Comparison of ENCODE assay signal across 11 cellular contexts in the genomic region with DNA sequence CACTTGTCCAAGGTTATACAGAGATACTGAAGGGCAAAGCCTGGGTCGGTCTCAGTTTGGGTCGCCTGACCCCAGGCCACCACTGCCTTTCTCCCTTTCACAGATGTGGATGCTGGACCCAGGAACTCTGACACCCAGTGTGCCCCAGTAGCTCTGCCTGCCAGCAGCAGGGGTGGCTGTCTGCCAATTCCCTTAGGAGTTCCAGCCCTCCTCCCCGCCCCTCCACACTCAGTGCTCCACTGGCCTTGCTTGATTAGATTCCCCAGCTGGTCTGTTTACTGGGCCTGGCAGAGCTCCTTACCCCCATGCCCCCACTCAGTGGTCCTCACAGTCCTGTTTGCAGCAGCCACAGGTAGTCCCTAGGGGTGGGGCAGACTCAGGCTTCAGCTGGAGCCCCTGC.
DNase-seq lines count a peak whose midpoint lies in the region; ATAC-seq, FAIRE-seq and TF ChIP-seq lines count a peak whose summit lies in the region.
"Had no signal": no experiment of that assay in that cellular context is flagged by ENCODE, and none has a peak within 500 bp of the region (broad histone marks: within the 10 kb centered on the region; RNA-seq: fewer than 3 reads in every experiment).

No MANE protein-coding gene starts in this region.

- 0 out of 4 replicates have a peak overlapping the region, but pooled peaks of 1 of the 2 experiments have one; percentile 6 for H3K9ac ChIP-seq in K562 (ENCODE audit: insufficient read depth in 1 of 2, low read depth in 2 of 2, low read length in 2 of 2)

- peaks cover 25 to 26% of the 10 kb centered on the region in 2 experiments for H3K4me1 ChIP-seq in K562 (replicated peaks in 1 of 2; ENCODE audit: control insufficient read depth in 2 of 2, insufficient read depth in 2 of 2, low read length in 2 of 2)

- H4K20me1 ChIP-seq in K562 (replicated peaks; ENCODE audit: control insufficient read depth, insufficient read depth, low read length): no peaks in the 10 kb centered on the region

- POLR2A ChIA-PET in K562 (lab: Yijun Ruan, JAX): interaction anchor here (0.6 to 0.8 kb wide), 2 partner anchors 10 to 26 kb away, joined by 3 to 4 read pairs; no protein-coding TSS in a partner anchor

- no peaks in the 10 kb centered on the region for H3K9me3 ChIP-seq in K562 (replicated peaks; ENCODE audit: control insufficient read depth, insufficient read depth, low read depth, low read length)

- H3K9me1 ChIP-seq in K562 (ENCODE audit: control insufficient read depth, insufficient read depth, low read length): no peaks in the 10 kb centered on the region

- CTCF ChIA-PET in K562 (lab: Yijun Ruan, JAX; ENCODE audit: low intra/inter-chr PET ratio): no interaction called here

- no peak overlapping the region for H3K4me3 ChIP-seq in K562

- 57% methylated on average over 1 of the region's 3 CpGs for WGBS in K562 (ENCODE audit: insufficient coverage, low coverage, missing lambda C conversion rate)

- TF ChIP-seq RAD21 in K562 (CRISPR knock-in tag; conservative IDR thresholded peaks at IDR 0.05 in 1 of 2, IDR thresholded peaks at IDR 0.05 in 1 of 2): no peak

- no peak for TF ChIP-seq EP300 in K562 (IDR thresholded peaks at IDR 0.05; ENCODE audit: low read length)

- no peak overlapping the region for H3K27ac ChIP-seq in K562 (ENCODE audit: extremely low read depth, low read depth, low read length)
- no peak overlapping the region for H3K27ac ChIP-seq in substantia nigra (ENCODE audit: low read depth, low read length, poor library complexity, severe bottlenecking)
- H3K27ac ChIP-seq: 22Rv1 had no signal

- H3K79me2 ChIP-seq in K562 (ENCODE audit: control insufficient read depth, insufficient read depth, low read length): no peaks in the 10 kb centered on the region

- no peaks in the 10 kb centered on the region for H3K27me3 ChIP-seq in K562 (ENCODE audit: control insufficient read depth in 2 of 2, insufficient read depth in 2 of 2, low read length in 2 of 2)

- H2AFZ ChIP-seq in K562 (ENCODE audit: low read depth, low read length): no peak overlapping the region

- no peak overlapping the region for H3K4me2 ChIP-seq in K562 (ENCODE audit: insufficient read depth, low read length)

- no peak for TF ChIP-seq CTCF in K562 (IDR thresholded peaks at IDR 0.05 in 2 of 3, conservative IDR thresholded peaks at IDR 0.05 in 1 of 3; ENCODE audit: insufficient read depth in 2 of 3, low read depth in 1 of 3, low read length in 3 of 3)

- FAIRE-seq in K562 (lab: Jason Lieb, UNC): no peak

- intact Hi-C loops in K562 (cut with micrococcal nuclease): no loop called here

- TF ChIP-seq POLR2A in K562 (conservative IDR thresholded peaks at IDR 0.05): no peak

- in situ Hi-C loops in K562 (cut with MboI): no loop called here

- peak; percentile 1 for DNase-seq in DMS153 (lab: John Stamatoyannopoulos, UW)
- DNase-seq in DMS153 treated with DMSO at 0.1 percent for 48 hours (lab: John Stamatoyannopoulos, UW; ENCODE audit: unreplicated experiment): no peak
- no peak for DNase-seq in K562 (ENCODE audit: extremely low read depth in 1 of 4, low spot score in 3 of 4)
- DNase-seq in iPS-NIHi11 (ENCODE audit: low spot score): peak; percentile 47
- peak in 39 of 49 donors; percentile 10 to 79 (median 46) for DNase-seq in substantia nigra (lab: John Stamatoyannopoulos, UW)
- no peak for DNase-seq in activated CD4-positive, CD25-positive, alpha-beta regulatory T cell (lab: John Stamatoyannopoulos, UW)
- no peak for DNase-seq in ecto neural progenitor cell (ENCODE audit: low spot score)
- DNase-seq: activated CD8-positive, alpha-beta T cell treated with anti-CD3 and anti-CD28 coated beads, Interleukin-2, amount 10 ng/mL, durations not matched to agents 7 days and 5 days; NCI-H2081 treated with DMSO at 0.1 percent for 48 hours had no signal

- no TSS peak for BruUV-seq in K562 (replicated peaks; lab: Mats Ljungman, UMichigan)

- ATAC-seq in K562: no peak
- no peak for ATAC-seq in GM19324 (IDR thresholded peaks at IDR 0.05; ENCODE audit: low FRiP score, unreplicated experiment)
- ATAC-seq: activated CD8-positive, alpha-beta T cell treated with anti-CD3 and anti-CD28 coated beads, Interleukin-2, amount 10 ng/mL, durations not matched to agents 7 days and 5 days had no signal

- no peaks in the 10 kb centered on the region for H3K36me3 ChIP-seq in K562 (ENCODE audit: control insufficient read depth, insufficient read depth, low read length)

TF ChIP-seq in K562, 482 proteins besides CTCF, POLR2A, EP300 and RAD21:
- no peak for TF ChIP-seq DDX20 (tag; IDR thresholded peaks at IDR 0.05; ENCODE audit: low read depth)
- TF ChIP-seq ELF4 (CRISPR knock-in tag; IDR thresholded peaks at IDR 0.05): no peak
- no peak for TF ChIP-seq COPS2 (conservative IDR thresholded peaks at IDR 0.05)
- 0 out of 2 replicates have a peak, but pooled peaks have one; percentile 24 for TF ChIP-seq ZNF263 (CRISPR knock-in tag; IDR thresholded peaks at IDR 0.05; ENCODE audit: borderline replicate concordance)
- TF ChIP-seq, protein P1, sequence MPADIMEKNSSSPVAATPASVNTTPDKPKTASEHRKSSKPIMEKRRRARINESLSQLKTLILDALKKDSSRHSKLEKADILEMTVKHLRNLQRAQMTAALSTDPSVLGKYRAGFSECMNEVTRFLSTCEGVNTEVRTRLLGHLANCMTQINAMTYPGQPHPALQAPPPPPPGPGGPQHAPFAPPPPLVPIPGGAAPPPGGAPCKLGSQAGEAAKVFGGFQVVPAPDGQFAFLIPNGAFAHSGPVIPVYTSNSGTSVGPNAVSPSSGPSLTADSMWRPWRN (IDR thresholded peaks at IDR 0.05; ENCODE audit: low read depth): no peak
- no peak for TF ChIP-seq PCBP2 (IDR thresholded peaks at IDR 0.05; ENCODE audit: low read depth, low read length, poor library complexity, severe bottlenecking)
- TF ChIP-seq, protein P2, sequence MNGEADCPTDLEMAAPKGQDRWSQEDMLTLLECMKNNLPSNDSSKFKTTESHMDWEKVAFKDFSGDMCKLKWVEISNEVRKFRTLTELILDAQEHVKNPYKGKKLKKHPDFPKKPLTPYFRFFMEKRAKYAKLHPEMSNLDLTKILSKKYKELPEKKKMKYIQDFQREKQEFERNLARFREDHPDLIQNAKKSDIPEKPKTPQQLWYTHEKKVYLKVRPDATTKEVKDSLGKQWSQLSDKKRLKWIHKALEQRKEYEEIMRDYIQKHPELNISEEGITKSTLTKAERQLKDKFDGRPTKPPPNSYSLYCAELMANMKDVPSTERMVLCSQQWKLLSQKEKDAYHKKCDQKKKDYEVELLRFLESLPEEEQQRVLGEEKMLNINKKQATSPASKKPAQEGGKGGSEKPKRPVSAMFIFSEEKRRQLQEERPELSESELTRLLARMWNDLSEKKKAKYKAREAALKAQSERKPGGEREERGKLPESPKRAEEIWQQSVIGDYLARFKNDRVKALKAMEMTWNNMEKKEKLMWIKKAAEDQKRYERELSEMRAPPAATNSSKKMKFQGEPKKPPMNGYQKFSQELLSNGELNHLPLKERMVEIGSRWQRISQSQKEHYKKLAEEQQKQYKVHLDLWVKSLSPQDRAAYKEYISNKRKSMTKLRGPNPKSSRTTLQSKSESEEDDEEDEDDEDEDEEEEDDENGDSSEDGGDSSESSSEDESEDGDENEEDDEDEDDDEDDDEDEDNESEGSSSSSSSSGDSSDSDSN (IDR thresholded peaks at IDR 0.05; ENCODE audit: borderline replicate concordance in 1 of 2, low read depth in 2 of 2, low read length in 2 of 2): no peak
- TF ChIP-seq CBFB (CRISPR knock-in tag; IDR thresholded peaks at IDR 0.05): no peak
- 0 out of 2 replicates have a peak, but pooled peaks have one; percentile 18 for TF ChIP-seq NFIC (IDR thresholded peaks at IDR 0.05)
- TF ChIP-seq PRMT5 (CRISPR knock-in tag; IDR thresholded peaks at IDR 0.05): no peak
- no peak for TF ChIP-seq XRCC3 (IDR thresholded peaks at IDR 0.05)

Comparison
In these comparisons a context has a peak if more than half of its experiments do, and no peak if none do; other contexts are left out.
1. DNase-seq: peak in DMS153 (single experiment), iPS-NIHi11 (single experiment) and substantia nigra (39 of 49); none in DMS153 treated with DMSO at 0.1 percent for 48 hours (single experiment), K562 (0 of 4), activated CD4-positive, CD25-positive, alpha-beta regulatory T cell (0 of 4) and ecto neural progenitor cell (single experiment).